In genomic region chr13:73090116-73090811, GRCh38 we compare ENCODE assay signal across 8 cellular contexts. TPM values are rescaled to one million over a fixed set of nuclear protein-coding genes. Genes with fewer than 3 reads are reported as not detected.
DNase-seq lines count a peak whose midpoint lies in the region; ATAC-seq and TF ChIP-seq lines count a peak whose summit lies in the region.

No MANE protein-coding gene starts in this region.

- peak; percentile 98 for ATAC-seq in PC-3
- ATAC-seq in upper lobe of left lung (ENCODE audit: low FRiP score in 2 of 2): peak; percentile 32 to 75
- ATAC-seq in HG02938 (IDR thresholded peaks at IDR 0.05; ENCODE audit: unreplicated experiment): no peak
- ATAC-seq in heart right ventricle: no peak

- no peak overlapping the region for H2AFZ ChIP-seq in PC-3 (ENCODE audit: low read length)
- no peak overlapping the region for H2AFZ ChIP-seq in OCI-LY7 (ENCODE audit: low read length)

- CTCF ChIA-PET in HEK293 (lab: Yijun Ruan, JAX) (no interaction called here), PC-3 (lab: Charles Lee) (no interaction called here), OCI-LY7 (lab: Charles Lee; ENCODE audit: unreplicated experiment) (no interaction called here)

- H3K4me3 ChIP-seq in HEK293 (ENCODE audit: low read depth, low read length): no peak overlapping the region
- no peak overlapping the region for H3K4me3 ChIP-seq in PC-3 (ENCODE audit: low read length)
- H3K4me3 ChIP-seq in fibroblast of mammary gland (ENCODE audit: control insufficient read depth, low read depth, low read length): no peak overlapping the region
- no peak overlapping the region for H3K4me3 ChIP-seq in upper lobe of left lung
- no peak overlapping the region for H3K4me3 ChIP-seq in OCI-LY7 (ENCODE audit: low read depth, low read length, poor library complexity, severe bottlenecking)
- no peak overlapping the region for H3K4me3 ChIP-seq in heart right ventricle

- TF ChIP-seq CTCF in HEK293 (tag by site-specific recombination; IDR thresholded peaks at IDR 0.05) (no peak), PC-3 (conservative IDR thresholded peaks at IDR 0.05; ENCODE audit: low read depth, low read length) (no peak), fibroblast of mammary gland (conservative IDR thresholded peaks at IDR 0.05; ENCODE audit: control insufficient read depth, insufficient read depth, low read depth, low read length) (no peak), upper lobe of left lung (IDR thresholded peaks at IDR 0.05) (no peak), OCI-LY7 (conservative IDR thresholded peaks at IDR 0.05; ENCODE audit: low read length) (no peak), heart right ventricle (IDR thresholded peaks at IDR 0.05) (no peak)

- H3K4me1 ChIP-seq in HEK293 (ENCODE audit: control insufficient read depth, insufficient read depth, low read length): no peaks in the 10 kb centered on the region
- H3K4me1 ChIP-seq in PC-3 (ENCODE audit: insufficient read depth, low read length): peaks cover 13% of the 10 kb centered on the region
- H3K4me1 ChIP-seq in upper lobe of left lung: no peaks in the 10 kb centered on the region
- no peaks in the 10 kb centered on the region for H3K4me1 ChIP-seq in OCI-LY7 (ENCODE audit: insufficient read depth, low read length, poor library complexity, severe bottlenecking)
- H3K4me1 ChIP-seq in heart right ventricle: peaks cover 0 to 4% (median 0%) of the 10 kb centered on the region in 9 donors

- intact Hi-C loops in PC-3 (cut with micrococcal nuclease): loop anchor here (2.0 kb wide), 1 partner anchor 49 kb away; no protein-coding TSS in a partner anchor
- intact Hi-C loops in OCI-LY7 (cut with micrococcal nuclease; ENCODE audit: unreplicated experiment): no loop called here
- intact Hi-C loops in heart right ventricle (cut with DNase I): no loop called here

- H3K27ac ChIP-seq in HEK293 (ENCODE audit: extremely low read depth, low read depth, low read length) (no peak overlapping the region), PC-3 (ENCODE audit: low read length) (peak overlapping the region; percentile 98), upper lobe of left lung (peak overlapping the region in 3 of 4 donors; percentile 39 to 59 (median 49)), OCI-LY7 (ENCODE audit: low read depth, low read length, poor library complexity, severe bottlenecking) (no peak overlapping the region), heart right ventricle (no peak overlapping the region)

- no peaks in the 10 kb centered on the region for H3K9me3 ChIP-seq in HEK293 (ENCODE audit: control insufficient read depth, insufficient read depth, low read depth, low read length)
- no peaks in the 10 kb centered on the region for H3K9me3 ChIP-seq in PC-3 (ENCODE audit: low read length)
- peaks cover 0 to 10% (median 7%) of the 10 kb centered on the region in 4 donors for H3K9me3 ChIP-seq in upper lobe of left lung
- no peaks in the 10 kb centered on the region for H3K9me3 ChIP-seq in OCI-LY7 (ENCODE audit: low read length)
- peaks cover 0 to 26% (median 8%) of the 10 kb centered on the region in 11 donors for H3K9me3 ChIP-seq in heart right ventricle

- no peaks in the 10 kb centered on the region for H3F3A ChIP-seq in PC-3 (ENCODE audit: low read length, unreplicated experiment)

- WGBS in upper lobe of left lung, 2 donors: 58 to 60% methylated on average over 7 of the region's 7 CpGs
- WGBS in heart right ventricle, 2 donors: 71 to 73% methylated on average over 7 of the region's 7 CpGs

- POLR2A ChIA-PET in HEK293 (lab: Yijun Ruan, JAX) (no interaction called here), PC-3 (lab: Charles Lee; ENCODE audit: unreplicated experiment) (interaction anchor here (0.6 kb wide), 1 partner anchor 78 kb away, joined by 12 read pairs; no protein-coding TSS in a partner anchor), OCI-LY7 (lab: Charles Lee) (no interaction called here)

- H3K9me2 ChIP-seq in PC-3 (replicated peaks; ENCODE audit: low read length) (no peaks in the 10 kb centered on the region), OCI-LY7 (ENCODE audit: insufficient read depth, low read length) (no peaks in the 10 kb centered on the region)

- 0 out of 2 replicates have a peak overlapping the region, but pooled peaks have one; percentile 9 for H3K4me2 ChIP-seq in PC-3 (ENCODE audit: low read length)
- no peak overlapping the region for H3K4me2 ChIP-seq in OCI-LY7 (ENCODE audit: low read length)

- peak; percentile 85 for DNase-seq in COLO668 (lab: John Stamatoyannopoulos, UW; ENCODE audit: unreplicated experiment)
- DNase-seq in PC-3: peak; percentile 95
- peak; percentile 80 for DNase-seq in fibroblast of mammary gland (ENCODE audit: low read depth)
- peak in 1 of 2 donors; percentile 70 for DNase-seq in upper lobe of left lung
- no peak for DNase-seq in OCI-LY7 (ENCODE audit: low spot score)
- no peak for DNase-seq in heart right ventricle

- TSS peak; percentile 93 for BruUV-seq in PC-3 (replicated peaks; lab: Mats Ljungman, UMichigan)
- BruUV-seq in OCI-LY7 (replicated peaks; lab: Mats Ljungman, UMichigan): no TSS peak

- TF ChIP-seq POLR2A in upper lobe of left lung (IDR thresholded peaks at IDR 0.05): no peak

- peak overlapping the region; percentile 64; the same call in 1 of the 2 replicates for H3K9ac ChIP-seq in PC-3 (ENCODE audit: low read length)

- no peaks in the 10 kb centered on the region for H4K20me1 ChIP-seq in PC-3 (ENCODE audit: low read length)
- H4K20me1 ChIP-seq in OCI-LY7 (ENCODE audit: insufficient read depth, low read length): no peaks in the 10 kb centered on the region

- peak in 1 of 4 donors; percentile 41 for TF ChIP-seq EP300 in upper lobe of left lung (IDR thresholded peaks at IDR 0.05)

- H3K27me3 ChIP-seq in PC-3 (ENCODE audit: low read length) (no peaks in the 10 kb centered on the region), upper lobe of left lung (no peaks in the 10 kb centered on the region), heart right ventricle (no peaks in the 10 kb centered on the region)

- no peaks in the 10 kb centered on the region for H3K36me3 ChIP-seq in HEK293 (ENCODE audit: control insufficient read depth in 2 of 2, insufficient read depth in 1 of 2, low read length in 2 of 2)
- no peaks in the 10 kb centered on the region for H3K36me3 ChIP-seq in PC-3 (ENCODE audit: low read depth, low read length)
- H3K36me3 ChIP-seq in upper lobe of left lung: no peaks in the 10 kb centered on the region
- no peaks in the 10 kb centered on the region for H3K36me3 ChIP-seq in OCI-LY7 (ENCODE audit: insufficient read depth, low read length)
- no peaks in the 10 kb centered on the region for H3K36me3 ChIP-seq in heart right ventricle

- H3K79me2 ChIP-seq in PC-3 (ENCODE audit: low read length) (no peaks in the 10 kb centered on the region), OCI-LY7 (ENCODE audit: insufficient read depth, low read depth, low read length) (no peaks in the 10 kb centered on the region)

TF ChIP-seq in HEK293, 187 proteins besides CTCF, POLR2A, EP300 and RAD21 (continues in another document):
- peak; percentile 79 for TF ChIP-seq ZNF184 (tag by site-specific recombination; IDR thresholded peaks at IDR 0.05)
- no peak for TF ChIP-seq ZNF843 (tag by site-specific recombination; IDR thresholded peaks at IDR 0.05)
- TF ChIP-seq PRDM1 (tag by site-specific recombination; IDR thresholded peaks at IDR 0.05): 0 out of 2 replicates have a peak, but pooled peaks have one; percentile 12
- no peak for TF ChIP-seq ZSCAN5A (tag by site-specific recombination; IDR thresholded peaks at IDR 0.05)
- no peak for TF ChIP-seq RBAK (tag by site-specific recombination; IDR thresholded peaks at IDR 0.05)
- peak; percentile 96 for TF ChIP-seq TCF7L2 (IDR thresholded peaks at IDR 0.05; ENCODE audit: borderline replicate concordance, low read depth, low read length)
- TF ChIP-seq ZNF394 (tag by site-specific recombination; IDR thresholded peaks at IDR 0.05; ENCODE audit: borderline replicate concordance): peak; percentile 25; the same call in 1 of the 2 replicates
- TF ChIP-seq MZF1 (tag by site-specific recombination; IDR thresholded peaks at IDR 0.05; ENCODE audit: borderline replicate concordance): 0 out of 2 replicates have a peak, but pooled peaks have one; percentile 42
- no peak for TF ChIP-seq ZNF341 (tag by site-specific recombination; IDR thresholded peaks at IDR 0.05; ENCODE audit: low read depth)
- peak; percentile 64 for TF ChIP-seq ZNF629 (tag by site-specific recombination; IDR thresholded peaks at IDR 0.05)
- TF ChIP-seq ZBTB7A (tag by site-specific recombination; IDR thresholded peaks at IDR 0.05; ENCODE audit: low read depth): no peak

RNA-seq across cellular contexts. Expression of gene KLF5, which starts 31.5 kb away (rescaled TPM):
- total RNA-seq in PC-3 (2014; rRNA removed) (51.4 and 53.7 TPM in 2 replicates), upper lobe of left lung (100 to 1,000 TPM in 1 of 6 donors, 10 to 100 TPM in 5; 43.5 to 112 (median 61.8) TPM), OCI-LY7 (2022) (0.29 and 1.1 TPM in 2 replicates), heart right ventricle (1 to 10 TPM in 9 of 10 donors, under 1 TPM in 1; 0.83 to 4.7 (median 3.1) TPM)
- total RNA-seq in OCI-LY7 (2014; rRNA removed; shearing (Covaris generic)): 0.21 and 0.82 TPM in 2 replicates
- 1 to 10 TPM in 1 of 2 donors, under 1 TPM in 1; 0.90 to 2.9 TPM for polyA plus RNA-seq in heart right ventricle

Comparison
In these comparisons a context has a peak if more than half of its experiments do, and no peak if none do; other contexts are left out.
1. DNase-seq: peak in COLO668 (single experiment), PC-3 (single experiment) and fibroblast of mammary gland (single experiment); none in OCI-LY7 (single experiment) and heart right ventricle (0 of 2).
2. H3K27ac ChIP-seq: peak in PC-3 (single experiment) and upper lobe of left lung (3 of 4); none in HEK293 (single experiment), OCI-LY7 (single experiment) and heart right ventricle (0 of 10).
3. ATAC-seq: peak in PC-3 (single experiment) and upper lobe of left lung (2 of 2); none in HG02938 (single experiment) and heart right ventricle (0 of 8).